Comparison of ENCODE assay signal across 16 cellular contexts in the genomic region with DNA sequence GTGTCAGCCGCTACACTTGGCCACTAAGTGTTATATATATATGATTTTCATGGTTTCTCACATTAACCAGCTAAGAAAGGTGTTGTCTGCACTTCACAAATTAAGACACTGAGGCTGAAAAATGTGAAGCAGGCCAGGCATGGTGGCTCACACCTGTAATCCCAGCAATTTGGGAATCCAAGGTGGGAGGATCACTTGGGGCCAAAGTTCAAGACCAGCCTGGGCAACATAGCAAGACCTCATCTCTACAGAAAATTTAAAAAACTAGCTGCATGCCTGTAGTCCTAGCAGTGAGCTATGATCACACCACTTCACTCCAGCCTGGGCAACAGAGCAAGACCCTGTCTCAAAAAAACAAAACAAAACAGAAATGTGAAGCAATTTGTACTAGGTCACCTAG. TPM values are rescaled to one million over a fixed set of nuclear protein-coding genes. Genes with fewer than 3 reads are reported as not detected.
A peak's percentile ranks its signal among the peaks of the same experiment; 100 is the strongest.
DNase-seq lines count a peak whose midpoint lies in the region; ATAC-seq, FAIRE-seq and TF ChIP-seq lines count a peak whose summit lies in the region.
"Had no signal": no experiment of that assay in that cellular context is flagged by ENCODE, and none has a peak within 500 bp of the region (broad histone marks: within the 10 kb centered on the region; RNA-seq: fewer than 3 reads in every experiment).

No MANE protein-coding gene starts in this region.

- TF ChIP-seq CTCF in HepG2 (CRISPR knock-in tag; IDR thresholded peaks at IDR 0.05) (no peak), right lobe of liver (IDR thresholded peaks at IDR 0.05) (no peak)

- BruUV-seq in HepG2 (replicated peaks; lab: Mats Ljungman, UMichigan) = no TSS peak

- POLR2A ChIA-PET in HepG2 (lab: Yijun Ruan, JAX) (interaction anchor here (1.1 to 1.4 kb wide), 2 partner anchors 29 to 227 kb away, joined by 3 read pairs; no protein-coding TSS in a partner anchor), T-cell (lab: Charles Lee) (no interaction called here)

- no peak overlapping the region for H3K27ac Mint-ChIP-seq in T-cell
- peak overlapping the region in 4 of 6 donors; percentile 12 to 96 (median 48) for H3K27ac Mint-ChIP-seq in immature natural killer cell

- peaks cover 33% of the 10 kb centered on the region for H3K79me2 ChIP-seq in HepG2 (ENCODE audit: insufficient read depth, low read length)

- TF ChIP-seq POLR2A in HepG2 (IDR thresholded peaks at IDR 0.05; ENCODE audit: insufficient read depth in 1 of 2, low read depth in 2 of 2, low read length in 2 of 2) (no peak), right lobe of liver (IDR thresholded peaks at IDR 0.05) (no peak)

- no peak for TF ChIP-seq RAD21 in HepG2 (CRISPR knock-in tag; IDR thresholded peaks at IDR 0.05)

- no peak overlapping the region for H2AFZ ChIP-seq in HepG2 (ENCODE audit: low read length)

- H3K9me3 Mint-ChIP-seq in T-cell (no peaks in the 10 kb centered on the region), immature natural killer cell (no peaks in the 10 kb centered on the region)

- no peak overlapping the region for H3K27ac ChIP-seq in HepG2 (ENCODE audit: extremely low read length, insufficient read depth, low read length)
- no peak overlapping the region for H3K27ac ChIP-seq in right lobe of liver
- H3K27ac ChIP-seq: gastrocnemius medialis had no signal

- H3K27me3 Mint-ChIP-seq in T-cell = no peaks in the 10 kb centered on the region
- H3K27me3 Mint-ChIP-seq in immature natural killer cell (ENCODE audit: low read depth in 3 of 3) = peaks cover 5 to 12% (median 11%) of the 10 kb centered on the region in 3 donors

- DNase-seq in HepG2 (ENCODE audit: low spot score) (no peak), right lobe of liver (no peak), T-cell (no peak), immature natural killer cell (no peak), DMS114 treated with DMSO at 0.1 percent for 48 hours (lab: John Stamatoyannopoulos, UW; ENCODE audit: unreplicated experiment) (no peak), activated gamma-delta T cell treated with Interleukin-2 at 50 U/mL for 16 hours (no peak), Right ventricle myocardium superior (no peak), NOMO-1 treated with DMSO at 0.1 percent for 48 hours (lab: John Stamatoyannopoulos, UW; ENCODE audit: unreplicated experiment) (no peak)
- DNase-seq: BE2C; gastrocnemius medialis; MM.1S; retina; stimulated activated CD4-positive, alpha-beta T cell treated with anti-CD3 and anti-CD28 coated beads, Interleukin-4, amount 100 ng/mL, for 1 hour; stimulated activated naive CD4-positive, alpha-beta T cell had no signal

- FAIRE-seq in HepG2 (lab: Jason Lieb, UNC) = no peak
- FAIRE-seq: H1, keratinocyte had no signal

- TF ChIP-seq EP300 in HepG2 (IDR thresholded peaks at IDR 0.05; ENCODE audit: low read depth in 2 of 2, low read length in 2 of 2) (no peak), HepG2 (CRISPR knock-in tag; IDR thresholded peaks at IDR 0.05; ENCODE audit: borderline replicate concordance) (no peak)

- H3K4me1 Mint-ChIP-seq in T-cell (peaks cover 26 to 42% (median 37%) of the 10 kb centered on the region in 3 donors), immature natural killer cell (peaks cover 30% of the 10 kb centered on the region in 2 donors)

- H3K36me3 Mint-ChIP-seq in T-cell = peaks cover 20% of the 10 kb centered on the region
- peaks cover 0 to 7% (median 4%) of the 10 kb centered on the region in 3 donors for H3K36me3 Mint-ChIP-seq in immature natural killer cell

- no peaks in the 10 kb centered on the region; a peak in 1 of 5 replicates for H3K27me3 ChIP-seq in HepG2 (ENCODE audit: control insufficient read depth in 1 of 2, insufficient read depth in 2 of 2, low read length in 2 of 2)
- no peaks in the 10 kb centered on the region for H3K27me3 ChIP-seq in right lobe of liver
- H3K27me3 ChIP-seq: BE2C, gastrocnemius medialis had no signal

- H3K9ac ChIP-seq in HepG2 (ENCODE audit: insufficient read depth, low read depth, low read length) = peak overlapping the region; percentile 96; the same call in 1 of the 2 replicates

- H4K20me1 ChIP-seq in HepG2 (ENCODE audit: insufficient read depth, low read length) = no peaks in the 10 kb centered on the region

- H3K4me3 Mint-ChIP-seq in T-cell (peak overlapping the region; percentile 90 to 97 (median 95)), immature natural killer cell (peak overlapping the region in 3 of 5 donors; percentile 35 to 67 (median 54))

- in situ Hi-C loops in HepG2 (cut with HindIII; ENCODE audit: extremely low pct_ligation_motif_present, low pct_unique_long_range_greater_than_20kb) = no loop called here

- H3K36me3 ChIP-seq in HepG2 (replicated peaks in 1 of 2; ENCODE audit: control insufficient read depth in 1 of 2, insufficient read depth in 2 of 2, low read length in 2 of 2) = peaks cover 11 to 36% of the 10 kb centered on the region in 2 experiments
- H3K36me3 ChIP-seq in right lobe of liver = peaks cover 0 to 5% (median 2%) of the 10 kb centered on the region in 4 donors

- H3K4me1 ChIP-seq in HepG2 (ENCODE audit: insufficient read depth, low read length) (peaks cover 31% of the 10 kb centered on the region), right lobe of liver (peaks cover 0 to 29% (median 11%) of the 10 kb centered on the region in 4 donors)
- H3K4me1 ChIP-seq: BE2C had no signal

- H3K4me2 ChIP-seq in HepG2 (ENCODE audit: low read depth, low read length) = peak overlapping the region; percentile 80; the same call in 1 of the 2 replicates

- H3K9me3 ChIP-seq in HepG2 (ENCODE audit: low read length) = no peaks in the 10 kb centered on the region
- no peaks in the 10 kb centered on the region for H3K9me3 ChIP-seq in right lobe of liver
- H3K9me3 ChIP-seq: BE2C, gastrocnemius medialis had no signal

- WGBS in HepG2 (ENCODE audit: low lambda C conversion rate) = 93% methylated on average over 1 of the region's 1 CpG
- 83% methylated on average over 1 of the region's 1 CpG for WGBS in right lobe of liver (ENCODE audit: insufficient coverage, low coverage, low lambda C conversion rate, missing lambda C conversion rate)

- no peak for ATAC-seq in HepG2
- ATAC-seq in right lobe of liver = no peak
- ATAC-seq in T-cell (replicated peaks in 1 of 4) = no peak
- no peak for ATAC-seq in Right ventricle myocardium superior (ENCODE audit: poor library complexity)
- ATAC-seq: gastrocnemius medialis had no signal

- intact Hi-C loops in HepG2 (cut with micrococcal nuclease; ENCODE audit: unreplicated experiment) (no loop called here), right lobe of liver (cut with DNase I) (no loop called here), Right ventricle myocardium superior (cut with DNase I) (no loop called here)

- no peak overlapping the region for H3K4me3 ChIP-seq in HepG2 (replicated peaks in 1 of 3; ENCODE audit: insufficient read depth in 1 of 3, low read depth in 2 of 3, low read length in 3 of 3)
- H3K4me3 ChIP-seq in right lobe of liver = no peak overlapping the region

- CTCF ChIA-PET in HepG2 (lab: Yijun Ruan, JAX; ENCODE audit: low intra/inter-chr PET ratio, low total read pairs) (no interaction called here), T-cell (lab: Charles Lee) (no interaction called here)

RNA-seq across cellular contexts. Expression of a gene that starts 1.8 kb away (rescaled TPM):
- total RNA-seq in HepG2 (2016; rRNA removed; fragmentation: Illumina TruSeq; extraction: Trizol) (16.2 and 26.1 TPM in 2 replicates), right lobe of liver (10 to 100 TPM; 22.3 to 67.5 (median 30.3) TPM), T-cell (10 to 100 TPM; 32.2 to 60.0 (median 54.5) TPM), Right ventricle myocardium superior (29.5 TPM)
- total RNA-seq in HepG2 (2016; cell fraction: cytosol; rRNA removed; fragmentation: Illumina TruSeq; extraction: Trizol; ENCODE audit: low read depth) = 11.9 and 18.5 TPM in 2 replicates
- 14.1 and 27.2 TPM in 2 replicates for total RNA-seq in HepG2 (2016; cell fraction: insoluble cytoplasmic fraction; rRNA removed; fragmentation: Illumina TruSeq; extraction: Trizol)
- 20.4 and 27.0 TPM in 2 replicates for total RNA-seq in HepG2 (2016; cell fraction: membrane; rRNA removed; fragmentation: Illumina TruSeq; extraction: Trizol)
- 19.9 and 21.8 TPM in 2 replicates for total RNA-seq in HepG2 (2016; cell fraction: nucleus; rRNA removed; fragmentation: Illumina TruSeq; extraction: Trizol)
- polyA plus RNA-seq in HepG2 (2011; rRNA removed) (36.0 and 37.5 TPM in 2 replicates), immature natural killer cell (10 to 100 TPM; 34.1 to 52.3 (median 44.1) TPM)
- 22.7 and 32.6 TPM in 2 replicates for polyA plus RNA-seq in HepG2 (2011; cell fraction: cytosol; rRNA removed)
- polyA plus RNA-seq in HepG2 (2011; cell fraction: nucleus; rRNA removed) = 80.9 and 82.1 TPM in 2 replicates
- 17.6 and 19.0 TPM in 2 replicates for polyA plus RNA-seq in HepG2 (2012)
- polyA plus RNA-seq in HepG2 (2016; cell fraction: cytosol; fragmentation: Illumina TruSeq; extraction: Trizol; ENCODE audit: low read depth) = 18.0 and 23.7 TPM in 2 replicates
- polyA plus RNA-seq in HepG2 (2016; cell fraction: insoluble cytoplasmic fraction; fragmentation: Illumina TruSeq; extraction: Trizol; ENCODE audit: low read depth) = 17.7 and 21.6 TPM in 2 replicates
- polyA plus RNA-seq in HepG2 (2016; cell fraction: membrane; fragmentation: Illumina TruSeq; extraction: Trizol; ENCODE audit: low read depth) = 21.8 and 28.2 TPM in 2 replicates
- polyA plus RNA-seq in HepG2 (2016; cell fraction: nucleus; fragmentation: Illumina TruSeq; extraction: Trizol; ENCODE audit: insufficient read depth, low read depth) = 60.0 and 62.1 TPM in 2 replicates
- 45.1 and 143 TPM in 2 replicates for polyA minus RNA-seq in HepG2 (2011; rRNA and poly(A)+ RNA removed; ENCODE audit: low replicate concordance)
- polyA minus RNA-seq in HepG2 (2011; cell fraction: cytosol; rRNA and poly(A)+ RNA removed) = 10.4 and 12.0 TPM in 2 replicates
- 38.2 and 49.6 TPM in 2 replicates for polyA minus RNA-seq in HepG2 (2011; cell fraction: nucleus; rRNA and poly(A)+ RNA removed)

RNA-seq across cellular contexts. Expression of a gene that starts 2.2 kb away (rescaled TPM):
- total RNA-seq in HepG2 (2016; rRNA removed; fragmentation: Illumina TruSeq; extraction: Trizol) = 41.2 and 57.8 TPM in 2 replicates
- total RNA-seq in HepG2 (2016; cell fraction: cytosol; rRNA removed; fragmentation: Illumina TruSeq; extraction: Trizol; ENCODE audit: low read depth) = 10.4 and 12.1 TPM in 2 replicates
- 45.4 and 61.4 TPM in 2 replicates for total RNA-seq in HepG2 (2016; cell fraction: insoluble cytoplasmic fraction; rRNA removed; fragmentation: Illumina TruSeq; extraction: Trizol)
- 14.0 and 15.7 TPM in 2 replicates for total RNA-seq in HepG2 (2016; cell fraction: membrane; rRNA removed; fragmentation: Illumina TruSeq; extraction: Trizol)
- total RNA-seq in HepG2 (2016; cell fraction: nucleus; rRNA removed; fragmentation: Illumina TruSeq; extraction: Trizol) = 16.3 and 19.3 TPM in 2 replicates
- 22.3 and 26.5 TPM in 2 replicates for polyA plus RNA-seq in HepG2 (2011; rRNA removed)
- polyA plus RNA-seq in HepG2 (2011; cell fraction: cytosol; rRNA removed) = 15.5 and 18.8 TPM in 2 replicates
- 10.4 and 11.9 TPM in 2 replicates for polyA plus RNA-seq in HepG2 (2011; cell fraction: nucleus; rRNA removed)
- polyA plus RNA-seq in HepG2 (2012) = 17.0 and 18.3 TPM in 2 replicates
- 8.5 and 10.6 TPM in 2 replicates for polyA plus RNA-seq in HepG2 (2016; cell fraction: cytosol; fragmentation: Illumina TruSeq; extraction: Trizol; ENCODE audit: low read depth)
- 47.4 and 47.7 TPM in 2 replicates for polyA plus RNA-seq in HepG2 (2016; cell fraction: insoluble cytoplasmic fraction; fragmentation: Illumina TruSeq; extraction: Trizol; ENCODE audit: low read depth)
- polyA plus RNA-seq in HepG2 (2016; cell fraction: membrane; fragmentation: Illumina TruSeq; extraction: Trizol; ENCODE audit: low read depth) = 9.1 and 10.5 TPM in 2 replicates
- 23.3 and 26.5 TPM in 2 replicates for polyA plus RNA-seq in HepG2 (2016; cell fraction: nucleus; fragmentation: Illumina TruSeq; extraction: Trizol; ENCODE audit: insufficient read depth, low read depth)
- polyA minus RNA-seq in HepG2 (2011; rRNA and poly(A)+ RNA removed; ENCODE audit: low replicate concordance) = 28.6 and 113 TPM in 2 replicates
- polyA minus RNA-seq in HepG2 (2011; cell fraction: cytosol; rRNA and poly(A)+ RNA removed) = 18.2 and 21.4 TPM in 2 replicates
- polyA minus RNA-seq in HepG2 (2011; cell fraction: nucleus; rRNA and poly(A)+ RNA removed) = 12.0 and 13.4 TPM in 2 replicates
- 10 to 100 TPM; 16.7 to 35.5 (median 24.5) TPM for total RNA-seq in right lobe of liver
- 10 to 100 TPM; 12.4 to 22.9 (median 21.9) TPM for total RNA-seq in T-cell
- polyA plus RNA-seq in immature natural killer cell = 10 to 100 TPM; 19.9 to 32.0 (median 25.7) TPM
- 35.5 TPM for total RNA-seq in Right ventricle myocardium superior

RNA-seq across cellular contexts. Expression of a gene that starts 15.9 kb away (rescaled TPM):
- 9.3 and 18.8 TPM in 2 replicates for total RNA-seq in HepG2 (2016; rRNA removed; fragmentation: Illumina TruSeq; extraction: Trizol)
- 6.3 and 6.8 TPM in 2 replicates for total RNA-seq in HepG2 (2016; cell fraction: cytosol; rRNA removed; fragmentation: Illumina TruSeq; extraction: Trizol; ENCODE audit: low read depth)
- total RNA-seq in HepG2 (2016; cell fraction: insoluble cytoplasmic fraction; rRNA removed; fragmentation: Illumina TruSeq; extraction: Trizol) = 8.9 and 19.1 TPM in 2 replicates
- 17.4 and 19.4 TPM in 2 replicates for total RNA-seq in HepG2 (2016; cell fraction: membrane; rRNA removed; fragmentation: Illumina TruSeq; extraction: Trizol)
- 16.1 and 21.0 TPM in 2 replicates for total RNA-seq in HepG2 (2016; cell fraction: nucleus; rRNA removed; fragmentation: Illumina TruSeq; extraction: Trizol)
- 10.6 and 16.9 TPM in 2 replicates for polyA plus RNA-seq in HepG2 (2011; rRNA removed)
- 12.5 and 14.4 TPM in 2 replicates for polyA plus RNA-seq in HepG2 (2011; cell fraction: cytosol; rRNA removed)
- 30.1 and 31.3 TPM in 2 replicates for polyA plus RNA-seq in HepG2 (2011; cell fraction: nucleus; rRNA removed)
- polyA plus RNA-seq in HepG2 (2012) = 11.0 and 16.6 TPM in 2 replicates
- polyA plus RNA-seq in HepG2 (2016; cell fraction: cytosol; fragmentation: Illumina TruSeq; extraction: Trizol; ENCODE audit: low read depth) = 5.9 and 7.6 TPM in 2 replicates
- 10.5 and 13.4 TPM in 2 replicates for polyA plus RNA-seq in HepG2 (2016; cell fraction: insoluble cytoplasmic fraction; fragmentation: Illumina TruSeq; extraction: Trizol; ENCODE audit: low read depth)
- 14.0 and 17.0 TPM in 2 replicates for polyA plus RNA-seq in HepG2 (2016; cell fraction: membrane; fragmentation: Illumina TruSeq; extraction: Trizol; ENCODE audit: low read depth)
- 30.8 and 31.8 TPM in 2 replicates for polyA plus RNA-seq in HepG2 (2016; cell fraction: nucleus; fragmentation: Illumina TruSeq; extraction: Trizol; ENCODE audit: insufficient read depth, low read depth)
- polyA minus RNA-seq in HepG2 (2011; rRNA and poly(A)+ RNA removed; ENCODE audit: low replicate concordance) = 44.7 and 85.4 TPM in 2 replicates
- polyA minus RNA-seq in HepG2 (2011; cell fraction: cytosol; rRNA and poly(A)+ RNA removed) = 11.3 and 17.5 TPM in 2 replicates
- polyA minus RNA-seq in HepG2 (2011; cell fraction: nucleus; rRNA and poly(A)+ RNA removed) = 9.3 and 12.4 TPM in 2 replicates
- 10 to 100 TPM; 15.8 to 97.3 (median 24.1) TPM for total RNA-seq in right lobe of liver
- 10 to 100 TPM in 3 of 5 donors, 1 to 10 TPM in 2; 7.3 to 18.4 (median 17.5) TPM for total RNA-seq in T-cell
- 10 to 100 TPM in 1 of 3 donors, 1 to 10 TPM in 2; 5.9 to 12.7 (median 7.4) TPM for polyA plus RNA-seq in immature natural killer cell
- 19.0 TPM for total RNA-seq in Right ventricle myocardium superior

RNA-seq across cellular contexts. Expression of a gene that starts 46.8 kb away (rescaled TPM):
- total RNA-seq in HepG2 (2016; rRNA removed; fragmentation: Illumina TruSeq; extraction: Trizol) = 37.1 and 42.1 TPM in 2 replicates
- 7.2 and 8.5 TPM in 2 replicates for total RNA-seq in HepG2 (2016; cell fraction: cytosol; rRNA removed; fragmentation: Illumina TruSeq; extraction: Trizol; ENCODE audit: low read depth)
- total RNA-seq in HepG2 (2016; cell fraction: insoluble cytoplasmic fraction; rRNA removed; fragmentation: Illumina TruSeq; extraction: Trizol) = 34.5 and 46.1 TPM in 2 replicates
- 23.0 and 25.4 TPM in 2 replicates for total RNA-seq in HepG2 (2016; cell fraction: membrane; rRNA removed; fragmentation: Illumina TruSeq; extraction: Trizol)
- 19.0 and 24.0 TPM in 2 replicates for total RNA-seq in HepG2 (2016; cell fraction: nucleus; rRNA removed; fragmentation: Illumina TruSeq; extraction: Trizol)
- 41.3 and 51.5 TPM in 2 replicates for polyA plus RNA-seq in HepG2 (2011; rRNA removed)
- 28.0 and 37.2 TPM in 2 replicates for polyA plus RNA-seq in HepG2 (2011; cell fraction: cytosol; rRNA removed)
- 80.9 and 98.9 TPM in 2 replicates for polyA plus RNA-seq in HepG2 (2011; cell fraction: nucleus; rRNA removed)
- polyA plus RNA-seq in HepG2 (2012) = 44.2 and 48.1 TPM in 2 replicates
- polyA plus RNA-seq in HepG2 (2016; cell fraction: cytosol; fragmentation: Illumina TruSeq; extraction: Trizol; ENCODE audit: low read depth) = 12.6 and 15.0 TPM in 2 replicates
- polyA plus RNA-seq in HepG2 (2016; cell fraction: insoluble cytoplasmic fraction; fragmentation: Illumina TruSeq; extraction: Trizol; ENCODE audit: low read depth) = 55.0 and 56.0 TPM in 2 replicates
- 24.9 and 27.1 TPM in 2 replicates for polyA plus RNA-seq in HepG2 (2016; cell fraction: membrane; fragmentation: Illumina TruSeq; extraction: Trizol; ENCODE audit: low read depth)
- 49.6 and 53.8 TPM in 2 replicates for polyA plus RNA-seq in HepG2 (2016; cell fraction: nucleus; fragmentation: Illumina TruSeq; extraction: Trizol; ENCODE audit: insufficient read depth, low read depth)
- polyA minus RNA-seq in HepG2 (2011; rRNA and poly(A)+ RNA removed; ENCODE audit: low replicate concordance) = 55.9 and 116 TPM in 2 replicates
- 13.8 and 16.4 TPM in 2 replicates for polyA minus RNA-seq in HepG2 (2011; cell fraction: cytosol; rRNA and poly(A)+ RNA removed)
- 11.3 and 16.7 TPM in 2 replicates for polyA minus RNA-seq in HepG2 (2011; cell fraction: nucleus; rRNA and poly(A)+ RNA removed)
- 10 to 100 TPM; 16.6 to 25.9 (median 22.2) TPM for total RNA-seq in right lobe of liver
- 10 to 100 TPM; 38.7 to 55.8 (median 52.5) TPM for total RNA-seq in T-cell
- polyA plus RNA-seq in immature natural killer cell = 10 to 100 TPM; 52.6 to 70.1 (median 61.5) TPM
- 56.9 TPM for total RNA-seq in Right ventricle myocardium superior

RNA-seq across cellular contexts. Expression of a gene that starts 48.3 kb away (rescaled TPM):
- total RNA-seq in HepG2 (2016; rRNA removed; fragmentation: Illumina TruSeq; extraction: Trizol) (39.2 and 46.5 TPM in 2 replicates), right lobe of liver (10 to 100 TPM; 10.8 to 17.3 (median 14.3) TPM), T-cell (10 to 100 TPM in 2 of 5 donors, 1 to 10 TPM in 3; 7.5 to 15.3 (median 9.7) TPM), Right ventricle myocardium superior (16.3 TPM)
- total RNA-seq in HepG2 (2016; cell fraction: cytosol; rRNA removed; fragmentation: Illumina TruSeq; extraction: Trizol; ENCODE audit: low read depth) = 10.4 and 11.6 TPM in 2 replicates
- 42.5 and 47.8 TPM in 2 replicates for total RNA-seq in HepG2 (2016; cell fraction: insoluble cytoplasmic fraction; rRNA removed; fragmentation: Illumina TruSeq; extraction: Trizol)
- total RNA-seq in HepG2 (2016; cell fraction: membrane; rRNA removed; fragmentation: Illumina TruSeq; extraction: Trizol) = 25.1 and 25.9 TPM in 2 replicates
- total RNA-seq in HepG2 (2016; cell fraction: nucleus; rRNA removed; fragmentation: Illumina TruSeq; extraction: Trizol) = 15.1 and 18.1 TPM in 2 replicates
- polyA plus RNA-seq in HepG2 (2011; rRNA removed) (41.0 and 48.7 TPM in 2 replicates), immature natural killer cell (10 to 100 TPM; 20.9 to 23.3 (median 21.5) TPM)
- polyA plus RNA-seq in HepG2 (2011; cell fraction: cytosol; rRNA removed) = 45.9 and 57.9 TPM in 2 replicates
- 18.6 and 19.1 TPM in 2 replicates for polyA plus RNA-seq in HepG2 (2011; cell fraction: nucleus; rRNA removed)
- 22.3 and 22.7 TPM in 2 replicates for polyA plus RNA-seq in HepG2 (2012)
- polyA plus RNA-seq in HepG2 (2016; cell fraction: cytosol; fragmentation: Illumina TruSeq; extraction: Trizol; ENCODE audit: low read depth) = 16.0 and 21.0 TPM in 2 replicates
- 58.7 and 61.9 TPM in 2 replicates for polyA plus RNA-seq in HepG2 (2016; cell fraction: insoluble cytoplasmic fraction; fragmentation: Illumina TruSeq; extraction: Trizol; ENCODE audit: low read depth)
- polyA plus RNA-seq in HepG2 (2016; cell fraction: membrane; fragmentation: Illumina TruSeq; extraction: Trizol; ENCODE audit: low read depth) = 28.9 and 29.7 TPM in 2 replicates
- polyA plus RNA-seq in HepG2 (2016; cell fraction: nucleus; fragmentation: Illumina TruSeq; extraction: Trizol; ENCODE audit: insufficient read depth, low read depth) = 30.7 and 35.4 TPM in 2 replicates
- 15.4 and 63.7 TPM in 2 replicates for polyA minus RNA-seq in HepG2 (2011; rRNA and poly(A)+ RNA removed; ENCODE audit: low replicate concordance)
- 4.9 and 5.7 TPM in 2 replicates for polyA minus RNA-seq in HepG2 (2011; cell fraction: cytosol; rRNA and poly(A)+ RNA removed)
- polyA minus RNA-seq in HepG2 (2011; cell fraction: nucleus; rRNA and poly(A)+ RNA removed) = 6.8 and 9.6 TPM in 2 replicates

Comparison
In these comparisons a context has a peak if more than half of its experiments do, and no peak if none do; other contexts are left out.
1. H3K27ac Mint-ChIP-seq: peak in immature natural killer cell (4 of 6); none in T-cell (0 of 2).